Comparison of ENCODE assay signal across 9 cellular contexts in the genomic region with DNA sequence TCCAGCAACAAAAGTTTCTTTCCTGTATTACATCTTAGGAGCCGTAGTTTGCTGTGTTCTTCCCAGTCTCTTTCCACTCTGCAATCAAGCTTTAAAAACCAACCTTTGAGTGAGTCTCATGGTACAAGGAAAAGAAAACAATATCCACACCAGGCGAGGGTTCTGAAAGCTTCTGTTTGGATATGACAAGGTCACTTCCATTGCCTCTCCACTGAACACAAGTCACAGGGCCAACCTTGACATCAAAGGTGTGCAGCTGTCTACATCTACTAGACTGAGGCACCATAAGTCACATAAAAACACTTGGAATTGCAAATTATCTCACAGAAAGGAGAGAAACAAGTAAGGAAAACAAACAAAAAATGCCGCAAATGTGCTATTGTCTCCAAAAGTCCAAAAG.
"Had no signal": no experiment of that assay in that cellular context is flagged by ENCODE, and none has a peak within 500 bp of the region (broad histone marks: within the 10 kb centered on the region; RNA-seq: fewer than 3 reads in every experiment).

No MANE protein-coding gene starts in this region.

- H3K4me1 Mint-ChIP-seq: H9 had no signal

- ATAC-seq: HCT116 had no signal

- DNase-seq: GM23248, GOT3, H7, H9, HCEC 1CT, HFFc6 had no signal

- H3K27ac ChIP-seq: GM23248 had no signal

- H2AFZ ChIP-seq: GM23248 had no signal

- H3K4me3 Mint-ChIP-seq: H9, HFFc6 had no signal

- H3K4me1 ChIP-seq: HAP-1 had no signal

- H3K4me3 ChIP-seq: GM23248, HAP-1 had no signal

- H3K9me3 ChIP-seq: HAP-1 had no signal

- FAIRE-seq: H54 had no signal

- H3K9me3 Mint-ChIP-seq: H9 had no signal

- H3K36me3 ChIP-seq: HAP-1 had no signal

- H3K27ac Mint-ChIP-seq: HFFc6 had no signal

- H3K9ac ChIP-seq: GM23248 had no signal
